22 cellular contexts compared by ENCODE assay signal in the genomic region with DNA sequence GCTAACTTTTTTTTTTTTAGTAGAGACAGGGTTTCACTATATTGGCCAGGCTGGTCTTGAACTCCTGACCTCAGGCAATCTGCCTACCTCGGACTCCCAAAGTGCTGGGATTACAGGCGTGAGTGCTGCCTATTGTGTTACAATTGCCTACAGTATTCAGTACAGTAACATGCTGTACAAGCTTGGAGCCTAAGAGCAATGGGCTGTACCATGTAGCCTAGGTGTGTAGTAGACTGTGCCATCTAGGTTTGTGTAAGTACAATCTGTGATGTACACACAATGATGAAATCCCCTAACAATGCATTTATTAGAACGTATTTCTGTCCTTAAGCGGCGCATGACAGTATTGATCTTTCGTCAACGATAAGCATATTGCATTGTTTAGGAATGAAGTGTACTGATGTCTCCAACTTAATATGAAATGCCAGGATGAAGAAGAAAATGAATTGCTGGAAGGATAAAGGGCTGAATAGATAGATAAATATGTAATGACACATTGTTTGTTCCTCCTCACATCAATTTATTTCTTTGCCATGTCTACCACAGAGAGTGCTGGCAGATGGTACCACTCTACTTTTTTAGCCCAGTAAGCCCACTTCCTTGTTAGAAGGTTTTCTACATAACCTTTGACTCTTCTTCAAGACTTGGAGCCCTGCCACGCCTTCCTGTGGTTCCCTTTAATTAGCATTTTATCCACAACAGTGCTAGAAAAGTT.
"Had no signal": no experiment of that assay in that cellular context is flagged by ENCODE, and none has a peak within 500 bp of the region (broad histone marks: within the 10 kb centered on the region; RNA-seq: fewer than 3 reads in every experiment).

No MANE protein-coding gene starts in this region.

- H3K36me3 Mint-ChIP-seq: natural killer cell treated with Interleukin-12 subunit alpha and Interleukin-12 subunit beta and Interleukin-15 and Interleukin-18, amount 100 ng/mL, for 72 hours; type B pancreatic cell had no signal

- H3K4me3 ChIP-seq: coronary artery, heart right ventricle, pancreas, smooth muscle cell, suprapubic skin, thyroid gland, uterus had no signal

- H3K27ac Mint-ChIP-seq: endodermal cell; natural killer cell treated with Interleukin-12 subunit alpha and Interleukin-12 subunit beta and Interleukin-15 and Interleukin-18, amount 100 ng/mL, for 72 hours; progenitor cell of endocrine pancreas; type B pancreatic cell had no signal

- H3K4me3 Mint-ChIP-seq: endodermal cell; natural killer cell treated with Interleukin-12 subunit alpha and Interleukin-12 subunit beta and Interleukin-15 and Interleukin-18, amount 100 ng/mL, for 72 hours; type B pancreatic cell had no signal

- H3K36me3 ChIP-seq: heart right ventricle, pancreas, suprapubic skin, thyroid gland, uterus had no signal

- H3K9me3 Mint-ChIP-seq: natural killer cell treated with Interleukin-12 subunit alpha and Interleukin-12 subunit beta and Interleukin-15 and Interleukin-18, amount 100 ng/mL, for 72 hours had no signal

- H3K27ac ChIP-seq: coronary artery, heart right ventricle, pancreas, suprapubic skin, thyroid gland, uterus had no signal

- DNase-seq: effector CD4-positive, alpha-beta T cell; endodermal cell; erythroblast; foreskin melanocyte; heart right ventricle; hypothalamus; kidney glomerular epithelial cell; mammary epithelial cell; occipital lobe; pancreas; right cardiac atrium; stimulated activated CD4-positive, alpha-beta T cell treated with anti-CD3 and anti-CD28 coated beads, Interleukin-2, amount 100 ng/mL, for 48 hours; stimulated activated naive CD8-positive, alpha-beta T cell treated with anti-CD3 and anti-CD28 coated beads, Interleukin-15, Interleukin-2, amounts not matched to agents 100 U/mL and 50 U/mL, for 24 hours; thyroid gland; uterus had no signal

- H3K4me1 ChIP-seq: heart right ventricle, pancreas, suprapubic skin, thyroid gland, uterus had no signal

- H3K27me3 Mint-ChIP-seq: progenitor cell of endocrine pancreas, type B pancreatic cell had no signal

- H3K27me3 ChIP-seq: suprapubic skin, thyroid gland, uterus had no signal

- ATAC-seq: heart right ventricle; left lobe of liver; natural killer cell treated with Interleukin-12 subunit alpha and Interleukin-12 subunit beta and Interleukin-15 and Interleukin-18, amount 100 ng/mL, for 72 hours; pancreas; right cardiac atrium; stimulated activated naive CD8-positive, alpha-beta T cell treated with anti-CD3 and anti-CD28 coated beads, Interleukin-15, Interleukin-2, amounts not matched to agents 100 U/mL and 50 U/mL, for 24 hours had no signal

- H3K9me3 ChIP-seq: pancreas, suprapubic skin, thyroid gland, uterus had no signal

- H3K4me2 ChIP-seq: smooth muscle cell had no signal
